In genomic region chr4:24794916-24795665, GRCh38 we compare ENCODE assay signal across 8 cellular contexts. TPM values are rescaled to one million over a fixed set of nuclear protein-coding genes. Genes with fewer than 3 reads are reported as not detected.
DNase-seq lines count a peak whose midpoint lies in the region; FAIRE-seq and TF ChIP-seq lines count a peak whose summit lies in the region.

Gene SOD3 (plus strand): TSS chr4:24795573. CDS start chr4:24799522, 3,949 bp downstream.

- H3K4me3 ChIP-seq in astrocyte (ENCODE audit: insufficient read depth, low read depth, low read length) (peak within 1 kb of the TSS; percentile 29), retinal pigment epithelial cell (ENCODE audit: low read length) (peak within 1 kb of the TSS; percentile 25)

- H3K9ac ChIP-seq in astrocyte (ENCODE audit: low read length): peak within 1 kb of the TSS; percentile 65

- peaks cover 18% of the 10 kb centered on the region for H3K27me3 ChIP-seq in astrocyte (ENCODE audit: insufficient read depth, low read length)

- H3K4me3 Mint-ChIP-seq in astrocyte (ENCODE audit: unreplicated experiment): peak within 1 kb of the TSS; percentile 73

- H3K79me2 ChIP-seq in astrocyte (ENCODE audit: insufficient read depth, low read length): no peaks in the 10 kb centered on the region

- no peak within 1 kb of the TSS for H3K27ac Mint-ChIP-seq in astrocyte (ENCODE audit: unreplicated experiment)

- H3K4me2 ChIP-seq in astrocyte (ENCODE audit: low read length): peak within 1 kb of the TSS; percentile 76

- peak; percentile 45 for FAIRE-seq in astrocyte (lab: Jason Lieb, UNC)

- peaks cover 18% of the 10 kb centered on the region for H3K27me3 Mint-ChIP-seq in astrocyte (ENCODE audit: low read depth, unreplicated experiment)

- POLR2A ChIA-PET in GM10248 (lab: Yijun Ruan, JAX): no interaction called here

- H3K36me3 Mint-ChIP-seq in astrocyte (ENCODE audit: low read depth, unreplicated experiment): peaks cover 3% of the 10 kb centered on the region

- no peaks in the 10 kb centered on the region for H4K20me1 ChIP-seq in astrocyte (ENCODE audit: insufficient read depth, low read length)

- H3K9me3 Mint-ChIP-seq in astrocyte (ENCODE audit: unreplicated experiment): peaks cover 6% of the 10 kb centered on the region

- TF ChIP-seq CTCF in astrocyte (IDR thresholded peaks at IDR 0.05; ENCODE audit: insufficient read depth, low read depth, low read length): no peak
- no peak for TF ChIP-seq CTCF in retinal pigment epithelial cell (conservative IDR thresholded peaks at IDR 0.05; ENCODE audit: low read depth, low read length)
- TF ChIP-seq CTCF in GM10248 (IDR thresholded peaks at IDR 0.05; ENCODE audit: control extremely low read depth, extremely low read depth, low read depth, missing control alignments): no peak

- CTCF ChIA-PET in GM10248 (lab: Yijun Ruan, JAX): no interaction called here

- peak within 1 kb of the TSS; percentile 43 for H3K27ac ChIP-seq in astrocyte (ENCODE audit: low read depth, low read length)

- H3K9me3 ChIP-seq in astrocyte (ENCODE audit: insufficient read depth, low read depth, low read length): no peaks in the 10 kb centered on the region

- DNase-seq in G401 (ENCODE audit: low spot score) (peak; percentile 82), astrocyte (ENCODE audit: low read depth) (peak; percentile 88), iPS DF 19.7 (ENCODE audit: low read depth, low spot score) (peak; percentile 68), retinal pigment epithelial cell (ENCODE audit: low read depth) (peak; percentile 66), inferior parietal cortex (ENCODE audit: extremely low spot score) (no peak), GM10248 (ENCODE audit: extremely low spot score) (no peak), germinal center (ENCODE audit: low spot score) (no peak), HPDE6-E6E7 (ENCODE audit: extremely low spot score) (no peak)

- H3K36me3 ChIP-seq in astrocyte (ENCODE audit: insufficient read depth, low read length): no peaks in the 10 kb centered on the region

- in situ Hi-C loops in G401 (cut with HindIII; ENCODE audit: low sequenced_read_pairs): no loop called here

- H2AFZ ChIP-seq in astrocyte (ENCODE audit: low read depth, low read length): peak within 1 kb of the TSS; percentile 77

- peaks cover 19% of the 10 kb centered on the region for H3K4me1 ChIP-seq in astrocyte (ENCODE audit: insufficient read depth, low read length)

- H3K4me1 Mint-ChIP-seq in astrocyte (ENCODE audit: low read depth, unreplicated experiment): peaks cover 21% of the 10 kb centered on the region

RNA-seq across cellular contexts. Expression of gene SOD3, which starts in this region (rescaled TPM):
- total RNA-seq in G401 (2014; rRNA removed; shearing (Covaris generic)): not detected in 2 replicates
- total RNA-seq in astrocyte: 8.6 and 12.0 TPM in 2 replicates

Comparison
In these comparisons a context has a peak if more than half of its experiments do, and no peak if none do; other contexts are left out.
1. Peak in DNase-seq in G401; RNA of the gene not detected or under 1 TPM.
2. DNase-seq: peak in astrocyte (single experiment), iPS DF 19.7 (single experiment) and retinal pigment epithelial cell (single experiment); none in inferior parietal cortex (single experiment), GM10248 (single experiment), germinal center (single experiment) and HPDE6-E6E7 (single experiment).